ENCODE assay signal across 13 cellular contexts in genomic region chr12:132940071-132940719, GRCh38. TPM values are rescaled to one million over a fixed set of nuclear protein-coding genes. Genes with fewer than 3 reads are reported as not detected.
DNase-seq lines count a peak whose midpoint lies in the region; ATAC-seq and TF ChIP-seq lines count a peak whose summit lies in the region.
"Had no signal": no experiment of that assay in that cellular context is flagged by ENCODE, and none has a peak within 500 bp of the region (broad histone marks: within the 10 kb centered on the region; RNA-seq: fewer than 3 reads in every experiment).

No MANE protein-coding gene starts in this region.

- no peak overlapping the region for H3K27ac Mint-ChIP-seq in endothelial cell (ENCODE audit: unreplicated experiment)
- no peak overlapping the region for H3K27ac Mint-ChIP-seq in osteocyte (ENCODE audit: unreplicated experiment)
- H3K27ac Mint-ChIP-seq: CD4-positive, CD25-positive, alpha-beta regulatory T cell; H9 had no signal

- H3K4me1 Mint-ChIP-seq in endothelial cell (ENCODE audit: unreplicated experiment) (no peaks in the 10 kb centered on the region), osteocyte (ENCODE audit: unreplicated experiment) (no peaks in the 10 kb centered on the region)
- H3K4me1 Mint-ChIP-seq: CD4-positive, CD25-positive, alpha-beta regulatory T cell; H9 had no signal

- H3K4me1 ChIP-seq in adipocyte (ENCODE audit: control insufficient read depth, insufficient read depth, low read length) (no peaks in the 10 kb centered on the region), upper lobe of right lung (no peaks in the 10 kb centered on the region), uterus (no peaks in the 10 kb centered on the region)
- H3K4me1 ChIP-seq: BLaER1 treated with 17β-estradiol and CSF1 and Interleukin-3, amounts not matched to agents 10 nM and 100 nM had no signal

- H3K9ac ChIP-seq in adipocyte (ENCODE audit: low read length) = no peak overlapping the region
- H3K9ac ChIP-seq: BLaER1 treated with 17β-estradiol and CSF1 and Interleukin-3, amounts not matched to agents 10 nM and 100 nM had no signal

- DNase-seq in adipocyte (ENCODE audit: low read depth) (no peak), endothelial cell (ENCODE audit: low spot score) (no peak), osteocyte (ENCODE audit: extremely low spot score, unreplicated experiment) (peak; percentile 66), upper lobe of right lung (no peak), substantia nigra (lab: John Stamatoyannopoulos, UW) (no peak), uterus (no peak)
- DNase-seq: ACHN; CD4-positive, CD25-positive, alpha-beta regulatory T cell; DMS79; GOT3; H9 had no signal

- H3K27ac ChIP-seq in upper lobe of right lung (no peak overlapping the region), substantia nigra (ENCODE audit: low read depth, low read length, poor library complexity, severe bottlenecking) (no peak overlapping the region), uterus (no peak overlapping the region)
- H3K27ac ChIP-seq: BLaER1 treated with 17β-estradiol and CSF1 and Interleukin-3, amounts not matched to agents 10 nM and 100 nM had no signal

- H3K36me3 ChIP-seq in adipocyte (ENCODE audit: control insufficient read depth, insufficient read depth, low read length, severe bottlenecking) (peaks cover 74% of the 10 kb centered on the region), upper lobe of right lung (peaks cover 34% of the 10 kb centered on the region), uterus (no peaks in the 10 kb centered on the region)

- no peaks in the 10 kb centered on the region for H3K27me3 ChIP-seq in adipocyte (replicated peaks; ENCODE audit: control insufficient read depth, insufficient read depth, low read length)
- no peaks in the 10 kb centered on the region for H3K27me3 ChIP-seq in upper lobe of right lung
- no peaks in the 10 kb centered on the region for H3K27me3 ChIP-seq in uterus
- H3K27me3 ChIP-seq: BLaER1 treated with 17β-estradiol and CSF1 and Interleukin-3, amounts not matched to agents 10 nM and 100 nM had no signal

- TF ChIP-seq CTCF in endothelial cell (IDR thresholded peaks at IDR 0.05; ENCODE audit: unreplicated experiment) = no peak
- TF ChIP-seq CTCF in osteocyte (IDR thresholded peaks at IDR 0.05) = no peak
- TF ChIP-seq CTCF in upper lobe of right lung (IDR thresholded peaks at IDR 0.05) = no peak
- no peak for TF ChIP-seq CTCF in uterus (IDR thresholded peaks at IDR 0.05)

- peaks cover 17% of the 10 kb centered on the region for H3K27me3 Mint-ChIP-seq in endothelial cell (ENCODE audit: unreplicated experiment)
- no peaks in the 10 kb centered on the region for H3K27me3 Mint-ChIP-seq in osteocyte (ENCODE audit: unreplicated experiment)

- peak; percentile 17 for ATAC-seq in upper lobe of right lung
- no peak for ATAC-seq in HG03108 (IDR thresholded peaks at IDR 0.05; ENCODE audit: unreplicated experiment)

- H3K9me3 Mint-ChIP-seq in endothelial cell (ENCODE audit: unreplicated experiment) = peaks cover 42% of the 10 kb centered on the region
- peaks cover 28% of the 10 kb centered on the region for H3K9me3 Mint-ChIP-seq in osteocyte (ENCODE audit: unreplicated experiment)

- intact Hi-C loops in upper lobe of right lung (cut with DNase I) = no loop called here
- intact Hi-C loops in uterus (cut with DNase I; ENCODE audit: low total_unique reads) = no loop called here

- peak overlapping the region; percentile 61 for H3K4me3 ChIP-seq in adipocyte (ENCODE audit: low read length)
- H3K4me3 ChIP-seq in upper lobe of right lung = no peak overlapping the region
- no peak overlapping the region for H3K4me3 ChIP-seq in uterus

- peaks cover 64% of the 10 kb centered on the region for H3K36me3 Mint-ChIP-seq in endothelial cell (ENCODE audit: low read depth, unreplicated experiment)
- H3K36me3 Mint-ChIP-seq in osteocyte (ENCODE audit: unreplicated experiment) = peaks cover 54% of the 10 kb centered on the region

- TF ChIP-seq POLR2A in uterus (IDR thresholded peaks at IDR 0.05) = no peak

- H3K4me3 Mint-ChIP-seq in endothelial cell (ENCODE audit: unreplicated experiment) = peak overlapping the region; percentile 78
- no peak overlapping the region for H3K4me3 Mint-ChIP-seq in osteocyte (ENCODE audit: unreplicated experiment)
- H3K4me3 Mint-ChIP-seq: CD4-positive, CD25-positive, alpha-beta regulatory T cell; H9 had no signal

- peaks cover 81% of the 10 kb centered on the region for H3K9me3 ChIP-seq in adipocyte (ENCODE audit: control insufficient read depth, low read length)
- H3K9me3 ChIP-seq in upper lobe of right lung = peaks cover 54% of the 10 kb centered on the region
- H3K9me3 ChIP-seq in uterus = peaks cover 0 to 51% of the 10 kb centered on the region in 2 donors

RNA-seq across cellular contexts. Expression of gene ZNF605, which starts 15.9 kb away (rescaled TPM):
- total RNA-seq in endothelial cell (ENCODE audit: unreplicated experiment) (8.3 TPM), osteocyte (17.8 and 19.1 TPM in 2 replicates), upper lobe of right lung (13.4 TPM), uterus (10 to 100 TPM in 3 of 4 donors, 1 to 10 TPM in 1; 3.8 to 23.6 (median 16.7) TPM)

RNA-seq across cellular contexts. Expression of gene ZNF26, which starts 46.0 kb away (rescaled TPM):
- total RNA-seq in endothelial cell (ENCODE audit: unreplicated experiment) (13.5 TPM), osteocyte (13.6 and 16.3 TPM in 2 replicates), upper lobe of right lung (11.4 TPM), uterus (10 to 100 TPM in 3 of 4 donors, 1 to 10 TPM in 1; 7.2 to 38.7 (median 17.7) TPM)

RNA-seq across cellular contexts. Expression of gene CHFR, which starts 52.8 kb away (rescaled TPM):
- total RNA-seq in endothelial cell (ENCODE audit: unreplicated experiment) (74.1 TPM), osteocyte (58.4 and 63.3 TPM in 2 replicates), upper lobe of right lung (50.2 TPM), uterus (10 to 100 TPM in 3 of 4 donors, 1 to 10 TPM in 1; 6.1 to 54.0 (median 21.5) TPM)
